Comparison of ENCODE assay signal across 10 cellular contexts in genomic region chr10:101040851-101041250, GRCh38.
"Had no signal": no experiment of that assay in that cellular context is flagged by ENCODE, and none has a peak within 500 bp of the region (broad histone marks: within the 10 kb centered on the region; RNA-seq: fewer than 3 reads in every experiment).

No MANE protein-coding gene starts in this region.

- H3K9me3 ChIP-seq: SK-N-SH, upper lobe of left lung had no signal

- H3K79me2 ChIP-seq: parathyroid adenoma had no signal

- H2AFZ ChIP-seq: parathyroid adenoma had no signal

- H3K4me3 ChIP-seq: dorsolateral prefrontal cortex, skin epidermis, upper lobe of left lung had no signal

- H3K27ac Mint-ChIP-seq: activated CD4-positive, alpha-beta T cell treated with anti-CD3 and anti-CD28 coated beads, Interleukin-2, amount 10 ng/mL, durations not matched to agents 7 days and 5 days; activated naive CD4-positive, alpha-beta T cell treated with anti-CD3 and anti-CD28 coated beads, Interleukin-2, amount 50 U/mL, for 72 hours; activated T-helper 2 cell treated with anti-CD3 and anti-CD28 coated beads, Interferon-gamma antibody, Interleukin-2, Interleukin-4, amounts not matched to agents 10 μg/mL and 5 μg/mL and 100 μg/mL, durations not matched to agents 14 hours and 24 hours and 36 hours; nephron progenitor cell; WTC11 had no signal

- H3K36me3 Mint-ChIP-seq: activated naive CD4-positive, alpha-beta T cell treated with anti-CD3 and anti-CD28 coated beads, Interleukin-2, amount 50 U/mL, for 72 hours; WTC11 had no signal

- H3K9me3 Mint-ChIP-seq: activated CD4-positive, alpha-beta T cell treated with anti-CD3 and anti-CD28 coated beads, Interleukin-2, amount 10 ng/mL, durations not matched to agents 7 days and 5 days; activated naive CD4-positive, alpha-beta T cell treated with anti-CD3 and anti-CD28 coated beads, Interleukin-2, amount 50 U/mL, for 72 hours; activated T-helper 2 cell treated with anti-CD3 and anti-CD28 coated beads, Interferon-gamma antibody, Interleukin-2, Interleukin-4, amounts not matched to agents 10 μg/mL and 5 μg/mL and 100 μg/mL, durations not matched to agents 14 hours and 24 hours and 36 hours; nephron progenitor cell; WTC11 had no signal

- H3K27ac ChIP-seq: parathyroid adenoma had no signal

- H3K27me3 ChIP-seq: dorsolateral prefrontal cortex, upper lobe of left lung had no signal

- H3K4me3 Mint-ChIP-seq: activated CD4-positive, alpha-beta T cell treated with anti-CD3 and anti-CD28 coated beads, Interleukin-2, amount 10 ng/mL, durations not matched to agents 7 days and 5 days; nephron progenitor cell; WTC11 had no signal

- H3K9ac ChIP-seq: parathyroid adenoma, SK-N-SH had no signal
